4 cellular contexts compared by ENCODE assay signal in the genomic region with DNA sequence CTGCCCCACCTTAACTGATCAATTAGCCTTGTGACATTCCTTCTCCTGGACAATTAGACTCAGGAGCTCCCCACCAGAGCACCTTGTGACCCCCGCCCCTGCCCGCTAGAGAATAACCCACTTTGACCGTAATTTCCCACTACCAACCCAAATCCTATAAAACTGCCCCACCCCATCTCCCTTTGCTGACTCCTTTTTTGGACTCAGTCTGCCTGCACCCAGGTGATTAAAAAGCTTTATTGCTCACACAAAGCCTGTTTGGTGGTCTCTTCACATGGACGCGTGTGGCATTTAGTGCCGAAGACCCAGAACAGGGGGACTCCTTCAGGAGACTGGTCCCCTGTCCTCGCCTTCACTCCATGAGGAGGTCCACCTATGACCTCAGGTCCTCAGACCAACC. TPM values are rescaled to one million over a fixed set of nuclear protein-coding genes. Genes with fewer than 3 reads are reported as not detected.
"Had no signal": no experiment of that assay in that cellular context is flagged by ENCODE, and none has a peak within 500 bp of the region (broad histone marks: within the 10 kb centered on the region; RNA-seq: fewer than 3 reads in every experiment).

No MANE protein-coding gene starts in this region.

RNA-seq across cellular contexts. Expression of a gene that starts 44.7 kb away (rescaled TPM):
- total RNA-seq: LHCN-M2, M059J, MCF 10A, NCI-H460 had no signal

RNA-seq across cellular contexts. Expression of a gene that starts 59.5 kb away (rescaled TPM):
- total RNA-seq: LHCN-M2, M059J, MCF 10A, NCI-H460 had no signal
